ENCODE assay signal across 32 cellular contexts in the genomic region with DNA sequence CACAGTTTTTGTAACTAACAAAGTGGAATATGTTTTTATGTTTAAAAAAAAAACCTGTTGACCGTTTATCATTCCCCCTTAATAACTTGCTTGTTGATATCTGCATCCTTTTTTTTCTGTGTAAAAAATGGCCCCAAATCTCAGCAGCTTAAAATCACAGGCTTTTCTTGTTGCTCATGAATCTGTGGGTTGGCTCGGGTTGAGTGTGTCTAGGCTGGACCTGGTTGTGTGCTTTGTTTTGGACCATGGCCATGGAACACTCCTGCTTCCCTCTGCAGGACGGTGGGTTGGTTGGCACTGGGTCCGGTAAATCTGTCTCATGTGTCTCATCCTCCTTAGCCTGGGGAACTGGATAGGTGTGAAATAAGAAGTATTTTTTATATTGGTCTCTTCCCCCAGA.
"Had no signal": no experiment of that assay in that cellular context is flagged by ENCODE, and none has a peak within 500 bp of the region (broad histone marks: within the 10 kb centered on the region; RNA-seq: fewer than 3 reads in every experiment).

No MANE protein-coding gene starts in this region.

- H3K79me2 ChIP-seq: parathyroid adenoma had no signal

- H3K4me3 Mint-ChIP-seq: immature natural killer cell; memory B cell; naive B cell; natural killer cell treated with Interleukin-12 subunit alpha and Interleukin-12 subunit beta and Interleukin-15 and Interleukin-18, amount 100 ng/mL, for 72 hours; neural crest cell; stimulated activated naive CD8-positive, alpha-beta T cell treated with anti-CD3 and anti-CD28 coated beads, Interleukin-15, amount 100 ng/mL, for 72 hours had no signal

- H3K27me3 Mint-ChIP-seq: memory B cell; naive B cell; natural killer cell treated with Interleukin-12 subunit alpha and Interleukin-12 subunit beta and Interleukin-15 and Interleukin-18, amount 100 ng/mL, for 72 hours; progenitor cell of endocrine pancreas; stimulated activated naive CD8-positive, alpha-beta T cell treated with anti-CD3 and anti-CD28 coated beads, Interleukin-15, amount 100 ng/mL, for 72 hours had no signal

- H3K4me3 ChIP-seq: coronary artery, esophagus squamous epithelium, heart right ventricle, lung, smooth muscle cell, suprapubic skin, transverse colon, upper lobe of right lung, uterus had no signal

- H3K27ac ChIP-seq: coronary artery, esophagus squamous epithelium, heart right ventricle, parathyroid adenoma, suprapubic skin, transverse colon, upper lobe of right lung, uterus had no signal

- H2AFZ ChIP-seq: parathyroid adenoma had no signal

- ATAC-seq: heart right ventricle; left colon; left ventricle myocardium superior; natural killer cell treated with Interleukin-12 subunit alpha and Interleukin-12 subunit beta and Interleukin-15 and Interleukin-18, amount 100 ng/mL, for 72 hours; sciatic nerve; stimulated activated naive CD8-positive, alpha-beta T cell treated with anti-CD3 and anti-CD28 coated beads, Interleukin-15, amount 100 ng/mL, for 72 hours; upper lobe of right lung had no signal

- DNase-seq: dermis blood vessel endothelial cell; effector memory CD4-positive, alpha-beta T cell; esophagus squamous epithelium; foreskin melanocyte; glutamatergic neuron; heart right ventricle; hypothalamus; immature natural killer cell; islet precursor cell; kidney glomerular epithelial cell; left colon; left ventricle myocardium superior; naive B cell; stimulated activated CD4-positive, alpha-beta T cell treated with anti-CD3 and anti-CD28 coated beads, Interleukin-12 subunit alpha, Interleukin-12 subunit beta, amount 100 ng/mL, for 4 hours; stimulated activated CD4-positive, alpha-beta T cell treated with anti-CD3 and anti-CD28 coated beads, Interleukin-1b, Interleukin-23, amount 100 ng/mL, for 48 hours; stimulated activated CD4-positive, alpha-beta T cell treated with anti-CD3 and anti-CD28 coated beads, Interleukin-4, amount 100 ng/mL, for 1 hour; stimulated activated CD8-positive, alpha-beta memory T cell treated with anti-CD3 and anti-CD28 coated beads, Interleukin-4, amount 100 ng/mL, for 48 hours; stimulated activated naive CD4-positive, alpha-beta T cell; stimulated activated naive CD8-positive, alpha-beta T cell treated with anti-CD3 and anti-CD28 coated beads, Interleukin-15, amount 100 ng/mL, for 72 hours; transverse colon; upper lobe of right lung; uterus had no signal

- H3K36me3 Mint-ChIP-seq: immature natural killer cell; memory B cell; naive B cell; natural killer cell treated with Interleukin-12 subunit alpha and Interleukin-12 subunit beta and Interleukin-15 and Interleukin-18, amount 100 ng/mL, for 72 hours had no signal

- H3K9me3 Mint-ChIP-seq: memory B cell; stimulated activated naive CD8-positive, alpha-beta T cell treated with anti-CD3 and anti-CD28 coated beads, Interleukin-15, amount 100 ng/mL, for 72 hours had no signal

- H3K36me3 ChIP-seq: esophagus squamous epithelium, heart right ventricle, suprapubic skin, transverse colon, upper lobe of right lung, uterus had no signal

- H3K9ac ChIP-seq: parathyroid adenoma had no signal

- H3K4me1 ChIP-seq: esophagus squamous epithelium, heart right ventricle, parathyroid adenoma, suprapubic skin, transverse colon, upper lobe of right lung, uterus had no signal

- H3K4me1 Mint-ChIP-seq: immature natural killer cell; memory B cell; naive B cell; stimulated activated naive CD8-positive, alpha-beta T cell treated with anti-CD3 and anti-CD28 coated beads, Interleukin-15, amount 100 ng/mL, for 72 hours had no signal

- H3K27me3 ChIP-seq: esophagus squamous epithelium, heart right ventricle, suprapubic skin, transverse colon, upper lobe of right lung, uterus had no signal

- H3K4me2 ChIP-seq: smooth muscle cell had no signal

- H3K27ac Mint-ChIP-seq: immature natural killer cell; memory B cell; naive B cell; natural killer cell treated with Interleukin-12 subunit alpha and Interleukin-12 subunit beta and Interleukin-15 and Interleukin-18, amount 100 ng/mL, for 72 hours; progenitor cell of endocrine pancreas had no signal

- H3K9me3 ChIP-seq: esophagus squamous epithelium, suprapubic skin, transverse colon, upper lobe of right lung, uterus had no signal
